ENCODE assay signal across 1 cellular context in genomic region chr20:50172347-50173013, GRCh38.
TF ChIP-seq lines count a peak whose summit lies in the region.

No MANE protein-coding gene starts in this region.

TF ChIP-seq in HepG2, 621 proteins besides CTCF, POLR2A, EP300 and RAD21 (continued from another document and continues in another):
- TF ChIP-seq ZBED4 (CRISPR knock-in tag; IDR thresholded peaks at IDR 0.05; ENCODE audit: borderline replicate concordance) (peak; percentile 59; the same call in 1 of the 2 replicates), ZFP90 (CRISPR knock-in tag; IDR thresholded peaks at IDR 0.05; ENCODE audit: borderline replicate concordance) (peak; percentile 95), KDM3A (CRISPR knock-in tag; IDR thresholded peaks at IDR 0.05; ENCODE audit: low read depth) (peak; percentile 95), NFYB (CRISPR knock-in tag; IDR thresholded peaks at IDR 0.05) (peak; percentile 88), CCAR2 (optimal IDR thresholded peaks at IDR 0.05; ENCODE audit: low read depth, low read length) (no peak), TAF15 (IDR thresholded peaks at IDR 0.05; ENCODE audit: low read depth, low read length, poor library complexity, severe bottlenecking) (no peak), ETV6 (CRISPR knock-in tag; conservative IDR thresholded peaks at IDR 0.05) (no peak; the same call in 1 of the 2 replicates), ZNF589 (CRISPR knock-in tag; conservative IDR thresholded peaks at IDR 0.05) (no peak), ZNF234 (CRISPR knock-in tag; conservative IDR thresholded peaks at IDR 0.05) (0 out of 2 replicates have a peak, but pooled peaks have one; percentile 57), ZNF740 (CRISPR knock-in tag; IDR thresholded peaks at IDR 0.05) (peak; percentile 67; the same call in 1 of the 2 replicates), ZNF343 (CRISPR knock-in tag; IDR thresholded peaks at IDR 0.05) (peak; percentile 80; the same call in 1 of the 2 replicates), CBX2 (IDR thresholded peaks at IDR 0.05; ENCODE audit: low read depth, low read length) (no peak), CBX2 (CRISPR knock-in tag; IDR thresholded peaks at IDR 0.05; ENCODE audit: low read depth) (0 out of 2 replicates have a peak, but pooled peaks have one; percentile 26), ASH2L (IDR thresholded peaks at IDR 0.05; ENCODE audit: insufficient read length, low read depth, low read length) (peak; percentile 82), PBX3 (CRISPR knock-in tag; IDR thresholded peaks at IDR 0.05; ENCODE audit: borderline replicate concordance) (peak; percentile 75; the same call in 1 of the 2 replicates), ARID2 (CRISPR knock-in tag; IDR thresholded peaks at IDR 0.05; ENCODE audit: borderline replicate concordance) (peak; percentile 83), ZMYM3 (CRISPR knock-in tag; IDR thresholded peaks at IDR 0.05) (peak; percentile 52), EED (CRISPR knock-in tag; IDR thresholded peaks at IDR 0.05) (peak; percentile 98), SAFB2 (CRISPR knock-in tag; IDR thresholded peaks at IDR 0.05; ENCODE audit: borderline replicate concordance, low read depth) (no peak; the same call in 1 of the 2 replicates), ZNF484 (CRISPR knock-in tag; IDR thresholded peaks at IDR 0.05; ENCODE audit: borderline replicate concordance, low read depth) (peak; percentile 51; the same call in 1 of the 2 replicates), ZNF747 (CRISPR knock-in tag; IDR thresholded peaks at IDR 0.05; ENCODE audit: borderline replicate concordance) (peak; percentile 83; the same call in 1 of the 2 replicates), ZNF136 (CRISPR knock-in tag; IDR thresholded peaks at IDR 0.05; ENCODE audit: low read depth) (peak; percentile 99), RXRA (CRISPR knock-in tag; IDR thresholded peaks at IDR 0.05) (peak; percentile 93), RARG (CRISPR knock-in tag; IDR thresholded peaks at IDR 0.05; ENCODE audit: low read depth) (peak; percentile 76; the same call in 1 of the 2 replicates), MED1 (CRISPR knock-in tag; IDR thresholded peaks at IDR 0.05) (peak; percentile 91), ZNF121 (CRISPR knock-in tag; IDR thresholded peaks at IDR 0.05) (no peak), ZNF543 (CRISPR knock-in tag; IDR thresholded peaks at IDR 0.05) (peak; percentile 65; the same call in 1 of the 2 replicates), POLR2AphosphoS2 (IDR thresholded peaks at IDR 0.05; ENCODE audit: low read depth, low read length) (no peak), ZNF703 (CRISPR knock-in tag; IDR thresholded peaks at IDR 0.05; ENCODE audit: borderline replicate concordance) (no peak), ZNF710 (CRISPR knock-in tag; IDR thresholded peaks at IDR 0.05; ENCODE audit: borderline replicate concordance) (peak; percentile 90; the same call in 1 of the 2 replicates), ZBTB4 (CRISPR knock-in tag; IDR thresholded peaks at IDR 0.05; ENCODE audit: borderline replicate concordance) (peak; percentile 91; the same call in 1 of the 2 replicates), ZNF781 (CRISPR knock-in tag; IDR thresholded peaks at IDR 0.05; ENCODE audit: borderline replicate concordance, not compliant biosample characterization) (peak; percentile 32), ZSCAN30 (CRISPR knock-in tag; IDR thresholded peaks at IDR 0.05) (no peak), PAX8 (CRISPR knock-in tag; IDR thresholded peaks at IDR 0.05; ENCODE audit: borderline replicate concordance) (no peak), ZNF564 (CRISPR knock-in tag; IDR thresholded peaks at IDR 0.05) (peak; percentile 87), ETV5 (CRISPR knock-in tag; IDR thresholded peaks at IDR 0.05; ENCODE audit: borderline replicate concordance) (peak; percentile 81), REL (CRISPR knock-in tag; conservative IDR thresholded peaks at IDR 0.05) (peak; percentile 14; the same call in 1 of the 2 replicates), ZMYM4 (CRISPR knock-in tag; IDR thresholded peaks at IDR 0.05) (peak; percentile 72), ZNF616 (CRISPR knock-in tag; IDR thresholded peaks at IDR 0.05; ENCODE audit: low read depth) (peak; percentile 83), SOX6 (IDR thresholded peaks at IDR 0.05) (no peak), SOX6 (CRISPR knock-in tag; IDR thresholded peaks at IDR 0.05) (peak; percentile 86), EZH2 (conservative IDR thresholded peaks at IDR 0.05; ENCODE audit: low read depth, low read length) (no peak), ZGPAT (CRISPR knock-in tag; IDR thresholded peaks at IDR 0.05) (peak; percentile 94), PHF8 (CRISPR knock-in tag; IDR thresholded peaks at IDR 0.05) (peak; percentile 99), SP5 (CRISPR knock-in tag; IDR thresholded peaks at IDR 0.05; ENCODE audit: borderline replicate concordance, low read depth) (peak; percentile 18; the same call in 1 of the 2 replicates), ZNF607 (CRISPR knock-in tag; IDR thresholded peaks at IDR 0.05; ENCODE audit: borderline replicate concordance) (peak; percentile 81; the same call in 1 of the 2 replicates), ZNF414 (CRISPR knock-in tag; IDR thresholded peaks at IDR 0.05) (0 out of 2 replicates have a peak, but pooled peaks have one; percentile 64), CAMTA2 (CRISPR knock-in tag; IDR thresholded peaks at IDR 0.05; ENCODE audit: borderline replicate concordance) (peak; percentile 77; the same call in 1 of the 2 replicates), ZNF263 (CRISPR knock-in tag; IDR thresholded peaks at IDR 0.05) (peak; percentile 78), IRF9 (CRISPR knock-in tag; IDR thresholded peaks at IDR 0.05; ENCODE audit: borderline replicate concordance) (no peak; the same call in none of the 2 replicates), POGK (CRISPR knock-in tag; conservative IDR thresholded peaks at IDR 0.05) (peak; percentile 97), MAX (IDR thresholded peaks at IDR 0.05) (peak; percentile 77)
